Comparison of ENCODE assay signal across 10 cellular contexts in the genomic region with DNA sequence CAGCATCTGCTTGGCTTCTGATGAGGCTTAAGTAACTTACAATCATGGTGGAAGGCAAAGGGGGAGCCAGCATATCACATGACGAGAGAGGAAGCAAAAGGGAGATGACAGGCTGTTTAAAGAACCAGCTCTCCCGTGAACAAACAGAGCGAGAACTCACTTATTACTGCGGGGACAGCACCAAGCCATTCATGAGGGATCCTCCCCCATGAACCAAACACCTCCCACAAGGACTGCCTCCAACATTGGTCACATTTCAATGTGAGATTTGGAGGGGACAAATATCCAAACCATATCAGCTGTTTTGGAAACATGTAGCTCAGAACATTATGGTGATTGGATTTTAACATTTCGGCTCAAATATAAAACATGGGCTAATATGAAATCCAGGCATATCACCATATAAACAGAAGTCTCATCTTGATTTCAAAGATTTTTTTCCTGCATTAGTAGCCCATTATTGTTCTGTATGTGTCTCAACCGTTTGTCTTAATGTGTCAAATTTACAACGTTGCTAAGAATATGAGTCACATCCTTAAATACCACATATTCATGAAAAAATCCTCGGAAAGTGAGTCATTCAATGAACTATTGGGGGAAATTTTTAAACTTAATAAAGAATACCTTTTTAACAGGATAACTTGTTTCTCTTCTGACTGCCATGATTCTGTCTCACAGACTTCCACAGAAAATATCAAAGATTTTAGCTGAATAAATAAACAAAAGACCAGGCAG.
A peak's percentile ranks its signal among the peaks of the same experiment; 100 is the strongest.
DNase-seq lines count a peak whose midpoint lies in the region; ATAC-seq and TF ChIP-seq lines count a peak whose summit lies in the region.
"Had no signal": no experiment of that assay in that cellular context is flagged by ENCODE, and none has a peak within 500 bp of the region (broad histone marks: within the 10 kb centered on the region; RNA-seq: fewer than 3 reads in every experiment).

No MANE protein-coding gene starts in this region.

- intact Hi-C loops in cardiac septum (cut with DNase I) = no loop called here

- TF ChIP-seq CTCF in osteoblast (IDR thresholded peaks at IDR 0.05; ENCODE audit: extremely low read depth, low read depth, low read length) = no peak
- TF ChIP-seq CTCF in nephron progenitor cell (IDR thresholded peaks at IDR 0.05) = no peak

- H3K4me1 Mint-ChIP-seq in T-helper 2 cell treated with Interferon-gamma antibody and Interleukin-4, amounts not matched to agents 5 μg/mL and 100 μg/mL, for 36 hours (ENCODE audit: low read depth) = no peaks in the 10 kb centered on the region
- peaks cover 17% of the 10 kb centered on the region for H3K4me1 Mint-ChIP-seq in nephron progenitor cell
- H3K4me1 Mint-ChIP-seq in naive thymus-derived CD8-positive, alpha-beta T cell = no peaks in the 10 kb centered on the region

- peak overlapping the region; percentile 39 for H3K4me2 ChIP-seq in osteoblast (ENCODE audit: insufficient read depth, low read length)

- peak overlapping the region; percentile 5 for H3K27ac ChIP-seq in osteoblast (ENCODE audit: low read depth, low read length)
- H3K27ac ChIP-seq: transverse colon had no signal

- H3K79me2 ChIP-seq in osteoblast (ENCODE audit: insufficient read depth, low read length) = no peaks in the 10 kb centered on the region

- no peak overlapping the region for H3K4me3 Mint-ChIP-seq in T-helper 2 cell treated with Interferon-gamma antibody and Interleukin-4, amounts not matched to agents 5 μg/mL and 100 μg/mL, for 36 hours
- H3K4me3 Mint-ChIP-seq in nephron progenitor cell = no peak overlapping the region
- no peak overlapping the region for H3K4me3 Mint-ChIP-seq in naive thymus-derived CD8-positive, alpha-beta T cell

- no peaks in the 10 kb centered on the region for H3K27me3 ChIP-seq in osteoblast (ENCODE audit: insufficient read depth, low read length)
- H3K27me3 ChIP-seq: transverse colon had no signal

- POLR2A ChIA-PET in naive thymus-derived CD8-positive, alpha-beta T cell (lab: Charles Lee) = no interaction called here

- no peaks in the 10 kb centered on the region for H3K36me3 ChIP-seq in osteoblast (ENCODE audit: insufficient read depth, low read length)
- H3K36me3 ChIP-seq: transverse colon had no signal

- peak; percentile 54 for ATAC-seq in GM18867 (IDR thresholded peaks at IDR 0.05; ENCODE audit: unreplicated experiment)
- peak; percentile 56 for ATAC-seq in HG02885 (IDR thresholded peaks at IDR 0.05; ENCODE audit: poor library complexity, unreplicated experiment)
- ATAC-seq in naive thymus-derived CD8-positive, alpha-beta T cell = no peak

- H2AFZ ChIP-seq in osteoblast (ENCODE audit: low read length) = peak overlapping the region; percentile 54

- H3K36me3 Mint-ChIP-seq in T-helper 2 cell treated with Interferon-gamma antibody and Interleukin-4, amounts not matched to agents 5 μg/mL and 100 μg/mL, for 36 hours (ENCODE audit: low read depth) = no peaks in the 10 kb centered on the region
- no peaks in the 10 kb centered on the region for H3K36me3 Mint-ChIP-seq in nephron progenitor cell (ENCODE audit: low read depth)
- H3K36me3 Mint-ChIP-seq in naive thymus-derived CD8-positive, alpha-beta T cell = no peaks in the 10 kb centered on the region

- H4K20me1 ChIP-seq in osteoblast (ENCODE audit: insufficient read depth, low read length) = no peaks in the 10 kb centered on the region

- H3K27ac Mint-ChIP-seq in T-helper 2 cell treated with Interferon-gamma antibody and Interleukin-4, amounts not matched to agents 5 μg/mL and 100 μg/mL, for 36 hours = peak overlapping the region; percentile 28
- no peak overlapping the region for H3K27ac Mint-ChIP-seq in nephron progenitor cell
- no peak overlapping the region for H3K27ac Mint-ChIP-seq in naive thymus-derived CD8-positive, alpha-beta T cell

- H3K27me3 Mint-ChIP-seq in T-helper 2 cell treated with Interferon-gamma antibody and Interleukin-4, amounts not matched to agents 5 μg/mL and 100 μg/mL, for 36 hours (ENCODE audit: low read depth) = no peaks in the 10 kb centered on the region
- no peaks in the 10 kb centered on the region for H3K27me3 Mint-ChIP-seq in nephron progenitor cell (ENCODE audit: low read depth, poor library complexity)
- H3K27me3 Mint-ChIP-seq in naive thymus-derived CD8-positive, alpha-beta T cell = peaks cover 0 to 4% (median 0%) of the 10 kb centered on the region in 5 donors

- no peaks in the 10 kb centered on the region for H3K9me3 Mint-ChIP-seq in T-helper 2 cell treated with Interferon-gamma antibody and Interleukin-4, amounts not matched to agents 5 μg/mL and 100 μg/mL, for 36 hours
- no peaks in the 10 kb centered on the region for H3K9me3 Mint-ChIP-seq in nephron progenitor cell
- peaks cover 0 to 14% (median 0%) of the 10 kb centered on the region in 9 donors for H3K9me3 Mint-ChIP-seq in naive thymus-derived CD8-positive, alpha-beta T cell

- no peaks in the 10 kb centered on the region for H3K9me3 ChIP-seq in osteoblast (ENCODE audit: low read depth, low read length)
- H3K9me3 ChIP-seq: transverse colon had no signal

- DNase-seq in T-helper 2 cell treated with Interferon-gamma antibody and Interleukin-4, amounts not matched to agents 5 μg/mL and 100 μg/mL, for 36 hours (ENCODE audit: low spot score) = no peak
- DNase-seq in osteoblast (ENCODE audit: insufficient read length, low spot score, missing footprints) = no peak
- DNase-seq in cardiac septum (ENCODE audit: low spot score) = no peak
- no peak for DNase-seq in nephron progenitor cell
- no peak for DNase-seq in NCI-H774 (lab: John Stamatoyannopoulos, UW)
- no peak for DNase-seq in naive thymus-derived CD8-positive, alpha-beta T cell
- DNase-seq: NCI-H1436, transverse colon had no signal

- H3K4me3 ChIP-seq in osteoblast (ENCODE audit: insufficient read depth, low read length) = no peak overlapping the region
- H3K4me3 ChIP-seq: transverse colon had no signal

- H3K4me1 ChIP-seq in osteoblast (ENCODE audit: insufficient read depth, low read length) = peaks cover 15% of the 10 kb centered on the region
- H3K4me1 ChIP-seq: transverse colon had no signal

Comparison
In these comparisons a context has a peak if more than half of its experiments do, and no peak if none do; other contexts are left out.
1. ATAC-seq: peak in GM18867 (single experiment) and HG02885 (single experiment); none in naive thymus-derived CD8-positive, alpha-beta T cell (0 of 2).